ENCODE assay signal across 16 cellular contexts in the genomic region with DNA sequence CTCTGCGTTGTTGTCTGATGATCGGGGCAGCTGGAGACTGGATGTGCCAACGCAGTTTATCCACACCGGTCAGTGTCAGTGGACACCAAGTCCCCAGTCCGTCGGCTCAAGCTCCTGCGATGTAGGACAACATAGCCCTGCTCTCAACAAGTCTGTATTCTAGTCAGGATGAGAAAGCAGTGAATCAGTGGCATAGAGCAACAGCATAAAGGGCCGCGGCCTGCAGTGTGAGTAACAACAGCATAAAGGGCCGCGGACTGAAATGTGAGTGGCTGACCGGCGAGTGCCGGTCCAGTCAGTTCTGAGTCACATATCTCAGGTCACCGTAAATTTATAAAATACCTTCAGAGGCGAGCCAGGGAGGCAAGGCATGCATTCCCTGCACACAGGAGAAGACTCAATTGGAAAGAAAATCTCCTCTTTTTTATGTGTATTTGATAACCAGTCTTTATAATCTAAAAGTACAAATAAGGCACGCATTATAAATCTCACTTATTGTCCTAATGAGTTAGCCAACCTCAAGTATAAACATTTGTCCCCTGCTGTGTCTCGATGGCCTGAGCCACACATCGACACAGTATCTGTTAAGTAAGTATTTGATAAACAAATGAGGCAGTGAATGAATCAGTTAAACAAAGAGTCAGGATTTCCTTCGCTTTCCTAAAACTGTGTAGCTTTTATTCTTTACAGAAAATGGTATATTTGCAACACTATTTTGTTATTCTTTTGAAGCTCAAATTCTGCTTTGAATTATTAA. TPM values are rescaled to one million over a fixed set of nuclear protein-coding genes. Genes with fewer than 3 reads are reported as not detected.
A peak's percentile ranks its signal among the peaks of the same experiment; 100 is the strongest.
DNase-seq lines count a peak whose midpoint lies in the region; ATAC-seq, FAIRE-seq and TF ChIP-seq lines count a peak whose summit lies in the region.
"Had no signal": no experiment of that assay in that cellular context is flagged by ENCODE, and none has a peak within 500 bp of the region (broad histone marks: within the 10 kb centered on the region; RNA-seq: fewer than 3 reads in every experiment).

No MANE protein-coding gene starts in this region.

- no peak overlapping the region for H3K4me3 Mint-ChIP-seq in activated T-helper 17 cell treated with anti-CD3 and anti-CD28 coated beads, Interleukin-2, amount 50 U/mL, for 72 hours
- H3K4me3 Mint-ChIP-seq: activated naive CD8-positive, alpha-beta T cell; activated T-cell treated with anti-CD3 and anti-CD28 coated beads, Interleukin-2, amount 50 U/mL, for 24 hours; natural killer cell treated with Interleukin-12 subunit alpha and Interleukin-12 subunit beta and Interleukin-15 and Interleukin-18, amount 100 ng/mL, for 72 hours had no signal

- intact Hi-C loops in Panc1 (cut with micrococcal nuclease; ENCODE audit: unreplicated experiment): no loop called here

- TF ChIP-seq CTCF in Panc1 (IDR thresholded peaks at IDR 0.05): no peak
- no peak for TF ChIP-seq CTCF in epithelial cell of esophagus (IDR thresholded peaks at IDR 0.05; ENCODE audit: insufficient read depth, low read depth, low read length, missing control alignments)

- no TSS peak for BruUV-seq in Panc1 (replicated peaks; lab: Mats Ljungman, UMichigan)

- H3K27ac Mint-ChIP-seq in activated T-helper 17 cell treated with anti-CD3 and anti-CD28 coated beads, Interleukin-2, amount 50 U/mL, for 72 hours: no peak overlapping the region
- H3K27ac Mint-ChIP-seq: activated naive CD8-positive, alpha-beta T cell; activated T-cell treated with anti-CD3 and anti-CD28 coated beads, Interleukin-2, amount 50 U/mL, for 24 hours; natural killer cell treated with Interleukin-12 subunit alpha and Interleukin-12 subunit beta and Interleukin-15 and Interleukin-18, amount 100 ng/mL, for 72 hours had no signal

- H3K27ac ChIP-seq in Panc1 (ENCODE audit: low read length): 0 out of 2 replicates have a peak overlapping the region, but pooled peaks have one; percentile 3
- H3K27ac ChIP-seq: gastroesophageal sphincter, prostate gland had no signal

- DNase-seq in H54 (ENCODE audit: insufficient read length, low spot score): peak; percentile 47
- DNase-seq in Panc1 (ENCODE audit: low read depth, low spot score): peak; percentile 89
- peak; percentile 24 for DNase-seq in epithelial cell of esophagus (ENCODE audit: low read depth)
- peak; percentile 61 for DNase-seq in skeletal muscle cell (ENCODE audit: low read depth)
- no peak for DNase-seq in OCI-M1 (lab: John Stamatoyannopoulos, UW)
- DNase-seq: activated T-cell treated with anti-CD3 and anti-CD28 coated beads, Interleukin-2, amount 50 U/mL, for 24 hours; NCI-H1105; NCI-H2107; NCI-H748 treated with DMSO at 0.1 percent for 48 hours had no signal

- H3K27me3 ChIP-seq in Panc1 (ENCODE audit: control insufficient read depth, insufficient read depth, low read length): no peaks in the 10 kb centered on the region
- H3K27me3 ChIP-seq: gastroesophageal sphincter had no signal

- no peaks in the 10 kb centered on the region; the same call in 1 of the 2 replicates for H3K36me3 ChIP-seq in Panc1 (ENCODE audit: control insufficient read depth, insufficient read depth, low read length)
- H3K36me3 ChIP-seq: prostate gland had no signal

- TF ChIP-seq POLR2A in H54 (IDR thresholded peaks at IDR 0.05; ENCODE audit: low read depth, low read length): no peak

- H3K9me3 ChIP-seq in Panc1 (ENCODE audit: control insufficient read depth, insufficient read depth, low read depth, low read length): no peaks in the 10 kb centered on the region
- H3K9me3 ChIP-seq: gastroesophageal sphincter, prostate gland had no signal

- peak; percentile 97 for ATAC-seq in Panc1
- no peak for ATAC-seq in activated T-helper 17 cell treated with anti-CD3 and anti-CD28 coated beads, Interleukin-2, amount 50 U/mL, for 72 hours (replicated peaks)
- no peak for ATAC-seq in GM19035 (IDR thresholded peaks at IDR 0.05; ENCODE audit: unreplicated experiment)
- ATAC-seq: gastroesophageal sphincter; K562; natural killer cell treated with Interleukin-12 subunit alpha and Interleukin-12 subunit beta and Interleukin-15 and Interleukin-18, amount 100 ng/mL, for 72 hours had no signal

- no peaks in the 10 kb centered on the region for H3K27me3 Mint-ChIP-seq in activated T-helper 17 cell treated with anti-CD3 and anti-CD28 coated beads, Interleukin-2, amount 50 U/mL, for 72 hours
- H3K27me3 Mint-ChIP-seq: activated naive CD8-positive, alpha-beta T cell; activated T-cell treated with anti-CD3 and anti-CD28 coated beads, Interleukin-2, amount 50 U/mL, for 24 hours; natural killer cell treated with Interleukin-12 subunit alpha and Interleukin-12 subunit beta and Interleukin-15 and Interleukin-18, amount 100 ng/mL, for 72 hours had no signal

- in situ Hi-C loops in Panc1 (cut with HindIII; ENCODE audit: low pct_unique_long_range_greater_than_20kb, low sequenced_read_pairs): no loop called here

- H3K9me3 Mint-ChIP-seq in activated T-helper 17 cell treated with anti-CD3 and anti-CD28 coated beads, Interleukin-2, amount 50 U/mL, for 72 hours: no peaks in the 10 kb centered on the region
- H3K9me3 Mint-ChIP-seq: activated T-cell treated with anti-CD3 and anti-CD28 coated beads, Interleukin-2, amount 50 U/mL, for 24 hours; natural killer cell treated with Interleukin-12 subunit alpha and Interleukin-12 subunit beta and Interleukin-15 and Interleukin-18, amount 100 ng/mL, for 72 hours had no signal

- POLR2A ChIA-PET in Panc1 (lab: Charles Lee): no interaction called here

- H3K36me3 Mint-ChIP-seq in activated T-helper 17 cell treated with anti-CD3 and anti-CD28 coated beads, Interleukin-2, amount 50 U/mL, for 72 hours (ENCODE audit: low read depth): peaks cover 45% of the 10 kb centered on the region

- CTCF ChIA-PET in Panc1 (lab: Charles Lee): no interaction called here

- H3K4me1 ChIP-seq in Panc1 (ENCODE audit: control insufficient read depth, insufficient read depth, low read length): no peaks in the 10 kb centered on the region; the same call in 1 of the 2 replicates
- H3K4me1 ChIP-seq: gastroesophageal sphincter, prostate gland had no signal

- peaks cover 3% of the 10 kb centered on the region for H3K4me1 Mint-ChIP-seq in activated T-helper 17 cell treated with anti-CD3 and anti-CD28 coated beads, Interleukin-2, amount 50 U/mL, for 72 hours

- H3K4me3 ChIP-seq in Panc1 (ENCODE audit: low read depth in 2 of 2, low read length in 2 of 2) (no peak overlapping the region), epithelial cell of esophagus (ENCODE audit: low read length) (no peak overlapping the region), skeletal muscle cell (ENCODE audit: low read depth, low read length) (no peak overlapping the region)
- H3K4me3 ChIP-seq: gastroesophageal sphincter, K562, prostate gland had no signal

- no peak for FAIRE-seq in H54 (lab: Jason Lieb, UNC)
- FAIRE-seq: K562 had no signal

RNA-seq across cellular contexts. Expression of a gene that starts 33.8 kb away (rescaled TPM):
- total RNA-seq in Panc1 (2021; ENCODE audit: unreplicated experiment): 30.8 TPM
- polyA plus RNA-seq in Panc1 (2012; ENCODE audit: insufficient read length): 38.3 TPM
- total RNA-seq in activated T-helper 17 cell treated with anti-CD3 and anti-CD28 coated beads, Interleukin-2, amount 50 U/mL, for 72 hours: 10 to 100 TPM; 20.3 to 79.3 TPM
